Comparison of ENCODE assay signal across 30 cellular contexts in genomic region chr3:16707260-16707659, GRCh38.
"Had no signal": no experiment of that assay in that cellular context is flagged by ENCODE, and none has a peak within 500 bp of the region (broad histone marks: within the 10 kb centered on the region; RNA-seq: fewer than 3 reads in every experiment).

No MANE protein-coding gene starts in this region.

- H3K9ac ChIP-seq: parathyroid adenoma had no signal

- H3K36me3 ChIP-seq: neutrophil, ovary, right lobe of liver, sigmoid colon, stomach, thoracic aorta, thyroid gland, tibial nerve, upper lobe of right lung, uterus had no signal

- FAIRE-seq: small intestine had no signal

- H3K4me3 ChIP-seq: ovary, psoas muscle, right lobe of liver, sigmoid colon, stomach, thoracic aorta, thyroid gland, tibial nerve, upper lobe of right lung, uterus had no signal

- H3K4me1 ChIP-seq: parathyroid adenoma, psoas muscle, right lobe of liver, sigmoid colon, stomach, thyroid gland, tibial nerve, upper lobe of right lung, uterus had no signal

- ATAC-seq: naive thymus-derived CD8-positive, alpha-beta T cell; natural killer cell treated with Interleukin-12 subunit alpha and Interleukin-12 subunit beta and Interleukin-15 and Interleukin-18, amount 100 ng/mL, for 72 hours; psoas muscle; right cardiac atrium; right lobe of liver; stimulated activated effector memory CD8-positive, alpha-beta T cell treated with anti-CD3 and anti-CD28 coated beads, Interleukin-12 subunit alpha, Interleukin-12 subunit beta, amount 100 ng/mL, for 72 hours; stimulated activated naive B cell treated with anti-CD40 and anti-IgM and Interleukin-4, amounts not matched to agents 10 μg/mL and 1 μg/mL and 100 μg/mL, for 72 hours; upper lobe of right lung had no signal

- H3K9me3 ChIP-seq: neutrophil, ovary, psoas muscle, right lobe of liver, sigmoid colon, stomach, thoracic aorta, thyroid gland, upper lobe of right lung, uterus had no signal

- H3K4me1 Mint-ChIP-seq: naive thymus-derived CD8-positive, alpha-beta T cell; nephron progenitor cell; neural crest cell; stimulated activated effector memory CD8-positive, alpha-beta T cell treated with anti-CD3 and anti-CD28 coated beads, Interleukin-12 subunit alpha, Interleukin-12 subunit beta, amount 100 ng/mL, for 72 hours had no signal

- H3K9me3 Mint-ChIP-seq: natural killer cell treated with Interleukin-12 subunit alpha and Interleukin-12 subunit beta and Interleukin-15 and Interleukin-18, amount 100 ng/mL, for 72 hours; type B pancreatic cell had no signal

- H3K27me3 ChIP-seq: neutrophil, ovary, right lobe of liver, sigmoid colon, stomach, thyroid gland, tibial nerve, upper lobe of right lung, uterus had no signal

- H3K4me3 Mint-ChIP-seq: naive thymus-derived CD8-positive, alpha-beta T cell; natural killer cell treated with Interleukin-12 subunit alpha and Interleukin-12 subunit beta and Interleukin-15 and Interleukin-18, amount 100 ng/mL, for 72 hours; nephron progenitor cell; neural crest cell; stimulated activated effector memory CD8-positive, alpha-beta T cell treated with anti-CD3 and anti-CD28 coated beads, Interleukin-12 subunit alpha, Interleukin-12 subunit beta, amount 100 ng/mL, for 72 hours; stimulated activated naive B cell treated with anti-CD40 and anti-IgM and Interleukin-4, amounts not matched to agents 10 μg/mL and 1 μg/mL and 100 μg/mL, for 72 hours; stimulated activated naive CD8-positive, alpha-beta T cell treated with anti-CD3 and anti-CD28 coated beads, Interleukin-15, Interleukin-2, amounts not matched to agents 100 ng/mL and 50 ng/mL, for 24 hours; type B pancreatic cell had no signal

- H3K27ac ChIP-seq: neutrophil, ovary, parathyroid adenoma, psoas muscle, right lobe of liver, sigmoid colon, stomach, thoracic aorta, thyroid gland, tibial nerve, upper lobe of right lung, uterus had no signal

- H3K79me2 ChIP-seq: parathyroid adenoma had no signal

- H3K27ac Mint-ChIP-seq: naive thymus-derived CD8-positive, alpha-beta T cell; natural killer cell treated with Interleukin-12 subunit alpha and Interleukin-12 subunit beta and Interleukin-15 and Interleukin-18, amount 100 ng/mL, for 72 hours; nephron progenitor cell; progenitor cell of endocrine pancreas; stimulated activated effector memory CD8-positive, alpha-beta T cell treated with anti-CD3 and anti-CD28 coated beads, Interleukin-12 subunit alpha, Interleukin-12 subunit beta, amount 100 ng/mL, for 72 hours; stimulated activated naive B cell treated with anti-CD40 and anti-IgM and Interleukin-4, amounts not matched to agents 10 μg/mL and 1 μg/mL and 100 μg/mL, for 72 hours; stimulated activated naive CD8-positive, alpha-beta T cell treated with anti-CD3 and anti-CD28 coated beads, Interleukin-15, Interleukin-2, amounts not matched to agents 100 ng/mL and 50 ng/mL, for 24 hours; type B pancreatic cell had no signal

- DNase-seq: naive thymus-derived CD8-positive, alpha-beta T cell; nephron progenitor cell; nucleus accumbens; ovary; posterior cingulate gyrus; psoas muscle; right cardiac atrium; right lobe of liver; sigmoid colon; small intestine; stimulated activated CD4-positive, alpha-beta T cell treated with anti-CD3 and anti-CD28 coated beads, Interleukin-15, amount 100 ng/mL, for 24 hours; stimulated activated CD4-positive, alpha-beta T cell treated with anti-CD3 and anti-CD28 coated beads, Interleukin-2, amount 100 ng/mL, for 24 hours; stimulated activated CD4-positive, alpha-beta T cell treated with anti-CD3 and anti-CD28 coated beads, Interleukin-2, amount 100 ng/mL, for 48 hours; stimulated activated CD4-positive, alpha-beta T cell treated with anti-CD3 and anti-CD28 coated beads, Interleukin-4, amount 100 ng/mL, for 24 hours; stimulated activated naive B cell treated with anti-CD40 and anti-IgM and Interleukin-4, amounts not matched to agents 10 μg/mL and 1 μg/mL and 100 μg/mL, for 72 hours; stimulated activated naive CD4-positive, alpha-beta T cell treated with Interleukin-2 at 50 U/mL for 16 hours; stomach; thyroid gland; upper lobe of right lung; uterus had no signal

- H2AFZ ChIP-seq: parathyroid adenoma had no signal

- H3K27me3 Mint-ChIP-seq: naive thymus-derived CD8-positive, alpha-beta T cell; progenitor cell of endocrine pancreas; stimulated activated naive B cell treated with anti-CD40 and anti-IgM and Interleukin-4, amounts not matched to agents 10 μg/mL and 1 μg/mL and 100 μg/mL, for 72 hours; type B pancreatic cell had no signal

- H3K36me3 Mint-ChIP-seq: natural killer cell treated with Interleukin-12 subunit alpha and Interleukin-12 subunit beta and Interleukin-15 and Interleukin-18, amount 100 ng/mL, for 72 hours; stimulated activated effector memory CD8-positive, alpha-beta T cell treated with anti-CD3 and anti-CD28 coated beads, Interleukin-12 subunit alpha, Interleukin-12 subunit beta, amount 100 ng/mL, for 72 hours; type B pancreatic cell had no signal
